ENCODE assay signal across 18 cellular contexts in the genomic region with DNA sequence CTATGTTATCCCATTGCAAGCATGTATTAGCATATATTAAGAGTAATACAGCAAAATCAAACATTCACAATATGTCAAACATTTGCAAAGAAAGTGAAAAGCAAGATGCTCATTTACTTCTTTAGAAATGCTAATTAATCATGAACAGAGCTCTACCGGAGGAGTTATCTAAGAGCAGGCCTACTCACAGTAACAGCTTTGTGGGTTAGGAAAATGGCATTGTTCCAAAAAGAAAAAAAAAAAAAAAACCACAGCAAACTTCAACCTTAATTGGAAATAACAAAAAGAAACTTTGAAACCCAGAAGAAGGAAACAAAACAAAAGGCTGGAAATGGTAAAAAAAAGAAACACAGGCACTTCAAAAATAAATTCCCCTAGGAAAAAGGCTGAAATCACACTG.
DNase-seq lines count a peak whose midpoint lies in the region; ATAC-seq and TF ChIP-seq lines count a peak whose summit lies in the region.
"Had no signal": no experiment of that assay in that cellular context is flagged by ENCODE, and none has a peak within 500 bp of the region (broad histone marks: within the 10 kb centered on the region; RNA-seq: fewer than 3 reads in every experiment).

No MANE protein-coding gene starts in this region.

- DNase-seq in DND-41 (no peak), astrocyte of the cerebellum (ENCODE audit: low read depth) (peak; percentile 54), mesenchymal stem cell (peak; percentile 20), HCEC 1CT (no peak), dorsolateral prefrontal cortex (no peak), NCI-H1436 (lab: John Stamatoyannopoulos, UW) (no peak)
- DNase-seq in Jurkat, Clone E6-1 (ENCODE audit: low read depth, low spot score), result peak; percentile 21
- no peak for DNase-seq in stimulated activated CD4-positive, alpha-beta T cell treated with anti-CD3 and anti-CD28 coated beads, Interleukin-15, amount 100 ng/mL, for 24 hours
- DNase-seq: activated CD4-positive, alpha-beta T cell treated with anti-CD3 and anti-CD28 coated beads for 1 hour; activated naive CD8-positive, alpha-beta T cell treated with anti-CD3 and anti-CD28 coated beads for 36 hours; CD4-positive, alpha-beta T cell; DMS79; gastrocnemius medialis; left colon; NCI-H1048; Peyer's patch had no signal

- H3K14ac ChIP-seq in mesenchymal stem cell (ENCODE audit: low read length in 2 of 2), result no peak overlapping the region

- no peak overlapping the region for H2BK5ac ChIP-seq in mesenchymal stem cell (ENCODE audit: low read depth, low read length, poor library complexity, severe bottlenecking)

- intact Hi-C loops in dorsolateral prefrontal cortex (cut with DNase I), result no loop called here

- H3K27me3 ChIP-seq in DND-41 (ENCODE audit: insufficient read depth, low read length, poor library complexity) (no peaks in the 10 kb centered on the region), mesenchymal stem cell (ENCODE audit: control insufficient read depth in 1 of 2, insufficient read depth in 1 of 2, low read length in 2 of 2) (no peaks in the 10 kb centered on the region), dorsolateral prefrontal cortex (no peaks in the 10 kb centered on the region)
- H3K27me3 ChIP-seq: cardiac muscle cell, gastrocnemius medialis, Peyer's patch had no signal

- no peak overlapping the region for H3K27ac ChIP-seq in DND-41 (ENCODE audit: low read length)
- no peak overlapping the region for H3K27ac ChIP-seq in mesenchymal stem cell (ENCODE audit: low read length, poor library complexity, severe bottlenecking)
- H3K27ac ChIP-seq in dorsolateral prefrontal cortex, result no peak overlapping the region
- H3K27ac ChIP-seq: cardiac muscle cell, gastrocnemius medialis, Peyer's patch had no signal

- H3K9me3 ChIP-seq in DND-41 (ENCODE audit: insufficient read depth, low read length, severe bottlenecking) (no peaks in the 10 kb centered on the region), mesenchymal stem cell (ENCODE audit: control insufficient read depth, low read length) (no peaks in the 10 kb centered on the region)
- H3K9me3 ChIP-seq: gastrocnemius medialis, Peyer's patch had no signal

- H3K4me1 ChIP-seq in DND-41 (ENCODE audit: insufficient read depth, low read length), result no peaks in the 10 kb centered on the region
- no peaks in the 10 kb centered on the region for H3K4me1 ChIP-seq in mesenchymal stem cell (ENCODE audit: control insufficient read depth, insufficient read depth, low read depth, low read length)
- H3K4me1 ChIP-seq: gastrocnemius medialis, Peyer's patch had no signal

- H3K18ac ChIP-seq in mesenchymal stem cell (ENCODE audit: low read depth in 1 of 2, low read length in 2 of 2), result no peak overlapping the region

- no peak overlapping the region for H3K23ac ChIP-seq in mesenchymal stem cell (ENCODE audit: low read length in 2 of 2)

- H4K20me1 ChIP-seq in DND-41 (ENCODE audit: insufficient read depth, low read length), result no peaks in the 10 kb centered on the region

- ATAC-seq in DND-41 (ENCODE audit: insufficient read depth, low read depth), result peak; percentile 31; the same call in 1 of the 3 replicates
- ATAC-seq: activated T-helper 17 cell treated with anti-CD3 and anti-CD28 coated beads, Interleukin-2, amount 50 U/mL, for 72 hours; gastrocnemius medialis; left colon had no signal

- H4K91ac ChIP-seq in mesenchymal stem cell (ENCODE audit: low read length), result no peak overlapping the region

- no peak overlapping the region for H2BK120ac ChIP-seq in mesenchymal stem cell (ENCODE audit: low read depth, low read length)

- H2AK5ac ChIP-seq in mesenchymal stem cell (ENCODE audit: low read length, severe bottlenecking), result no peak overlapping the region

- no peak overlapping the region for H3K4me2 ChIP-seq in DND-41 (ENCODE audit: insufficient read depth, low read length)
- no peak overlapping the region for H3K4me2 ChIP-seq in mesenchymal stem cell (ENCODE audit: low read length, poor library complexity, severe bottlenecking)

- H3K9ac ChIP-seq in DND-41 (ENCODE audit: low read depth, low read length), result no peak overlapping the region
- H3K9ac ChIP-seq in mesenchymal stem cell (ENCODE audit: low read length), result no peak overlapping the region

- H3K79me2 ChIP-seq in DND-41 (ENCODE audit: insufficient read depth, low read length), result no peaks in the 10 kb centered on the region

- H3K4me3 ChIP-seq in DND-41 (ENCODE audit: low read depth in 1 of 2, low read length in 2 of 2), result no peak overlapping the region
- no peak overlapping the region for H3K4me3 ChIP-seq in Jurkat, Clone E6-1 (ENCODE audit: low read length)
- H3K4me3 ChIP-seq in astrocyte of the cerebellum (ENCODE audit: low read depth, low read length), result no peak overlapping the region
- H3K4me3 ChIP-seq in mesenchymal stem cell (ENCODE audit: insufficient read depth in 1 of 2, low read depth in 1 of 2, low read length in 2 of 2), result no peak overlapping the region
- H3K4me3 ChIP-seq in dorsolateral prefrontal cortex, result no peak overlapping the region
- H3K4me3 ChIP-seq: cardiac muscle cell, gastrocnemius medialis, Peyer's patch had no signal

- H3K4ac ChIP-seq in mesenchymal stem cell (ENCODE audit: low read depth in 1 of 2, low read length in 2 of 2), result no peak overlapping the region

- no peak overlapping the region for H4K8ac ChIP-seq in mesenchymal stem cell (ENCODE audit: low read length)

- no CpG with 5 or more reads among the region's 1 CpG for WGBS in mesenchymal stem cell

- H2BK12ac ChIP-seq in mesenchymal stem cell (ENCODE audit: low read length in 2 of 2), result no peak overlapping the region

- no peaks in the 10 kb centered on the region for H3K79me1 ChIP-seq in mesenchymal stem cell (replicated peaks; ENCODE audit: low read length, poor library complexity, severe bottlenecking)

- TF ChIP-seq CTCF in DND-41 (IDR thresholded peaks at IDR 0.05; ENCODE audit: borderline replicate concordance, extremely low read depth, low read length, poor library complexity, severe bottlenecking), result no peak
- no peak for TF ChIP-seq CTCF in astrocyte of the cerebellum (IDR thresholded peaks at IDR 0.05; ENCODE audit: low read depth, low read length, missing control alignments)
- no peak for TF ChIP-seq CTCF in dorsolateral prefrontal cortex (IDR thresholded peaks at IDR 0.05 in 54 of 56, conservative IDR thresholded peaks at IDR 0.05 in 2 of 56; ENCODE audit: low read depth in 1 of 56, partially characterized antibody in 56 of 56)

- no peak overlapping the region for H2BK15ac ChIP-seq in mesenchymal stem cell (ENCODE audit: low read depth, poor library complexity, severe bottlenecking)

- H2AFZ ChIP-seq in DND-41 (ENCODE audit: low read depth, low read length) (no peak overlapping the region), mesenchymal stem cell (ENCODE audit: low read depth, low read length) (no peak overlapping the region)

- no peaks in the 10 kb centered on the region for H3K36me3 ChIP-seq in DND-41 (ENCODE audit: insufficient read depth, low read length)
- H3K36me3 ChIP-seq in mesenchymal stem cell (ENCODE audit: control insufficient read depth in 1 of 2, insufficient read depth in 2 of 2, low read depth in 1 of 2, low read length in 2 of 2), result no peaks in the 10 kb centered on the region
- H3K36me3 ChIP-seq: cardiac muscle cell, gastrocnemius medialis, Peyer's patch had no signal

- in situ Hi-C loops in astrocyte of the cerebellum (cut with HindIII; ENCODE audit: low sequenced_read_pairs), result no loop called here

Comparison
In these comparisons a context has a peak if more than half of its experiments do, and no peak if none do; other contexts are left out.
1. DNase-seq: peak in Jurkat, Clone E6-1 (single experiment), astrocyte of the cerebellum (single experiment) and mesenchymal stem cell (single experiment); none in DND-41 (single experiment), HCEC 1CT (single experiment), dorsolateral prefrontal cortex (0 of 10), stimulated activated CD4-positive, alpha-beta T cell treated with anti-CD3 and anti-CD28 coated beads, Interleukin-15, amount 100 ng/mL, for 24 hours (single experiment) and NCI-H1436 (single experiment).